Comparison of ENCODE assay signal across 8 cellular contexts in genomic region chr16:71537643-71538042, GRCh38. TPM values are rescaled to one million over a fixed set of nuclear protein-coding genes. Genes with fewer than 3 reads are reported as not detected.
DNase-seq lines count a peak whose midpoint lies in the region; ATAC-seq and TF ChIP-seq lines count a peak whose summit lies in the region.

No MANE protein-coding gene starts in this region.

- TF ChIP-seq CTCF in progenitor cell of endocrine pancreas (IDR thresholded peaks at IDR 0.05; ENCODE audit: unreplicated experiment), result peak; percentile 76

- H3K9me3 Mint-ChIP-seq in progenitor cell of endocrine pancreas (ENCODE audit: low read depth), result no peaks in the 10 kb centered on the region

- no peaks in the 10 kb centered on the region for H3K27me3 Mint-ChIP-seq in progenitor cell of endocrine pancreas

- H3K4me3 Mint-ChIP-seq in progenitor cell of endocrine pancreas (ENCODE audit: low read depth), result no peak overlapping the region

- peak; percentile 56 for ATAC-seq in GM21528 (IDR thresholded peaks at IDR 0.05; ENCODE audit: low FRiP score, unreplicated experiment)
- ATAC-seq in HG03571 (IDR thresholded peaks at IDR 0.05; ENCODE audit: unreplicated experiment), result no peak
- no peak for ATAC-seq in GM18505 (IDR thresholded peaks at IDR 0.05; ENCODE audit: unreplicated experiment)

- H3K4me1 Mint-ChIP-seq in progenitor cell of endocrine pancreas (ENCODE audit: low read depth), result no peaks in the 10 kb centered on the region

- no peaks in the 10 kb centered on the region for H3K36me3 Mint-ChIP-seq in progenitor cell of endocrine pancreas (ENCODE audit: insufficient read depth)

- DNase-seq in DMS53 (lab: John Stamatoyannopoulos, UW) (peak; percentile 85), NCI-H1092 treated with DMSO at 0.1 percent for 48 hours (lab: John Stamatoyannopoulos, UW) (peak; percentile 49), fibroblast of gingiva (ENCODE audit: low read depth) (peak; percentile 21), progenitor cell of endocrine pancreas (ENCODE audit: low spot score, unreplicated experiment) (peak; percentile 32)
- peak; percentile 55 for DNase-seq in activated CD4-positive, alpha-beta T cell treated with anti-CD3 and anti-CD28 coated beads for 48 hours

- TF ChIP-seq POLR2A in GM18505 (IDR thresholded peaks at IDR 0.05; ENCODE audit: borderline replicate concordance, extremely low read depth, insufficient read depth, insufficient read length), result no peak

- no peak overlapping the region for H3K27ac Mint-ChIP-seq in progenitor cell of endocrine pancreas

RNA-seq across cellular contexts. Expression of gene CHST4, which starts 11.4 kb away (rescaled TPM):
- 0.16 TPM in 1 of 2 replicates, not detected in the other for total RNA-seq in progenitor cell of endocrine pancreas

RNA-seq across cellular contexts. Expression of gene TAT, which starts 39.2 kb away (rescaled TPM):
- not detected in 2 replicates for total RNA-seq in progenitor cell of endocrine pancreas

RNA-seq across cellular contexts. Expression of gene ZNF19, which starts 48.5 kb away (rescaled TPM):
- 15.7 and 17.1 TPM in 2 replicates for total RNA-seq in progenitor cell of endocrine pancreas

Comparison
In these comparisons a context has a peak if more than half of its experiments do, and no peak if none do; other contexts are left out.
1. DNase-seq: peak in every context shown above with its lines; median percentile 85 in DMS53; 55 in activated CD4-positive, alpha-beta T cell treated with anti-CD3 and anti-CD28 coated beads for 48 hours; 49 in NCI-H1092 treated with DMSO at 0.1 percent for 48 hours; 32 in progenitor cell of endocrine pancreas; 21 in fibroblast of gingiva.